Comparison of ENCODE assay signal across 1 cellular context in the genomic region with DNA sequence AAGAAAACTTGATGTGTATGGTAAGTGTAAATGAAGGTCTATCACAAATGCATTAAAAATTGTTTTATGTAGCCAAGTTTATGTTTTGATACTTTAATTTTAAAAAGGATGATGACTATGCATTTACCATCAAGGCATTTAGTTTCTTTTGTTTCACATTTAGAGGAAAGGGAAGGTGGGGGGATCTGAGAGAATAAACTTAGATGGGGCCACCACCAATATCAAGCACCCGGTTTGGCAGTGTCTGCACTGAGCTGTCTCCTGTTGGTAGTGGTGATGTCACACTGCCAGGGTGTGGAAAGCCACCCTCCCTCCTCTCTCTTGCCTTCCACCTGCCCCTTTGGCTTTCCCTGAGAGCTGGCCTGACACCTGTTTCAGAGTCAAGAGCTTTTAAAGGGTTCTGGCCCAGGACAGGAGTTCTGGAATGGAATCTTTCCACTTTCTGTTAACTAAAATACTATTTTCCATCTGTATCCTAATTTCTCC.
TF ChIP-seq lines count a peak whose summit lies in the region.

No MANE protein-coding gene starts in this region.

TF ChIP-seq in HepG2, 621 proteins besides CTCF, POLR2A, EP300 and RAD21:
- TF ChIP-seq MAFK (conservative IDR thresholded peaks at IDR 0.05 in 1 of 2, IDR thresholded peaks at IDR 0.05 in 1 of 2; ENCODE audit: low read length in 2 of 2) (peak in 1 of 2 experiments; percentile 23; a peak in 1 of 4 replicates), KLF9 (CRISPR knock-in tag; IDR thresholded peaks at IDR 0.05; ENCODE audit: low read depth) (no peak), KAT2B (IDR thresholded peaks at IDR 0.05; ENCODE audit: borderline replicate concordance, low read depth, low read length) (no peak)
- TF ChIP-seq, protein P1, sequence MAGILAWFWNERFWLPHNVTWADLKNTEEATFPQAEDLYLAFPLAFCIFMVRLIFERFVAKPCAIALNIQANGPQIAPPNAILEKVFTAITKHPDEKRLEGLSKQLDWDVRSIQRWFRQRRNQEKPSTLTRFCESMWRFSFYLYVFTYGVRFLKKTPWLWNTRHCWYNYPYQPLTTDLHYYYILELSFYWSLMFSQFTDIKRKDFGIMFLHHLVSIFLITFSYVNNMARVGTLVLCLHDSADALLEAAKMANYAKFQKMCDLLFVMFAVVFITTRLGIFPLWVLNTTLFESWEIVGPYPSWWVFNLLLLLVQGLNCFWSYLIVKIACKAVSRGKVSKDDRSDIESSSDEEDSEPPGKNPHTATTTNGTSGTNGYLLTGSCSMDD (CRISPR knock-in tag; IDR thresholded peaks at IDR 0.05) = no peak
